Comparison of ENCODE assay signal across 26 cellular contexts in the genomic region with DNA sequence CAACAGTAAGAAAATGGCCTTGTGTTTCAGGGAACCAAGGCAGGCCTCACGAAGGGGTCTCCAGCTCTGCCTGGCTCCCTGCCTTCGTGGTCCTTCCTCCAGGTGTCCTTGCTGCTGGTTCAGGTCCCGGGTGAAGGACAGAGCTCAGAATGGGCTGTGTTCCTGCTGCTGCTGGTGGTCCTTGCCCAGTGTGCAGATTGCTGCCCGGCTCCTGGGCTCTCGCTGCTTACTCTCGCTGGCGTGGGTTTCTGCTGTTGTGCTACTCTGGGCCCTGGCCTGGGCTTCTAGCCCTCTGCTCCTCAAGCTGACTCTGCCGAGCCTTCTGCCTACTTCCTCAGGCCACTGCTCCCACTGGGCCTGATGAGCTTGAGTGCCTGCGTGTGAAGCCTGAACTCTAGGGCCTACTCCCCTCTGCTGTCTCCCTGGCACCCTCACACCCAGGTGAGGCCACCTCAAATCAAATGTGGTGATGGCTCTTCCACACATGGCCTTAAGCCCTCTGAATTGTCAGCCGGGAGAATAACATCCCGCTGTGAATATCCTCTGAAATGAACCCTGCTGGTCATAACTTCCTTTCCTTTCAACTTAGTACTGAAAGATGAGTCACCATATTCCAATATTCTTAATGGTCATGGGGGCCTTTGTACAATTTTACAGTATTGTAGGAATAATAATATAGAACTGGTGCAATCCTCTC.
A peak's percentile ranks its signal among the peaks of the same experiment; 100 is the strongest.
DNase-seq lines count a peak whose midpoint lies in the region; ATAC-seq, FAIRE-seq and TF ChIP-seq lines count a peak whose summit lies in the region.
"Had no signal": no experiment of that assay in that cellular context is flagged by ENCODE, and none has a peak within 500 bp of the region (broad histone marks: within the 10 kb centered on the region; RNA-seq: fewer than 3 reads in every experiment).

No MANE protein-coding gene starts in this region.

- BruUV-seq in K562 (replicated peaks; lab: Mats Ljungman, UMichigan): no TSS peak

- no peaks in the 10 kb centered on the region for H3K9me3 ChIP-seq in K562 (replicated peaks; ENCODE audit: control insufficient read depth, insufficient read depth, low read depth, low read length)
- no peaks in the 10 kb centered on the region for H3K9me3 ChIP-seq in thoracic aorta
- H3K9me3 ChIP-seq: esophagus muscularis mucosa had no signal

- no peak overlapping the region for H3K4me2 ChIP-seq in K562 (ENCODE audit: insufficient read depth, low read length)
- H3K4me2 ChIP-seq: PC-9 had no signal

- H3K4me1 ChIP-seq in K562 (replicated peaks in 1 of 2; ENCODE audit: control insufficient read depth in 2 of 2, insufficient read depth in 2 of 2, low read length in 2 of 2) (no peaks in the 10 kb centered on the region; a peak in 1 of 5 replicates), thoracic aorta (ENCODE audit: control insufficient read depth in 1 of 2, low read depth in 2 of 2) (peaks cover 19 to 53% of the 10 kb centered on the region in 2 donors)
- H3K4me1 ChIP-seq: foreskin keratinocyte had no signal

- H3K27me3 ChIP-seq in K562 (ENCODE audit: control insufficient read depth in 2 of 2, insufficient read depth in 2 of 2, low read length in 2 of 2) (peaks cover 19 to 37% of the 10 kb centered on the region in 2 experiments), thoracic aorta (replicated peaks; ENCODE audit: insufficient read depth) (no peaks in the 10 kb centered on the region)
- H3K27me3 ChIP-seq: brain microvascular endothelial cell, esophagus muscularis mucosa, foreskin keratinocyte had no signal

- no peak for TF ChIP-seq RAD21 in K562 (CRISPR knock-in tag; conservative IDR thresholded peaks at IDR 0.05 in 1 of 2, IDR thresholded peaks at IDR 0.05 in 1 of 2)

- POLR2A ChIA-PET in K562 (lab: Yijun Ruan, JAX): interaction anchor here (0.6 to 1.3 kb wide), 3 partner anchors 12 to 1844 kb away, joined by 3 read pairs; no protein-coding TSS in a partner anchor

- peak overlapping the region in 1 of 2 experiments; percentile 40; a peak in 1 of 4 replicates for H3K9ac ChIP-seq in K562 (ENCODE audit: insufficient read depth in 1 of 2, low read depth in 2 of 2, low read length in 2 of 2)

- TF ChIP-seq EP300 in K562 (IDR thresholded peaks at IDR 0.05; ENCODE audit: low read length): no peak

- H4K20me1 ChIP-seq in K562 (replicated peaks; ENCODE audit: control insufficient read depth, insufficient read depth, low read length): 0 out of 2 replicates have a peak, but pooled peaks cover 3% of the 10 kb centered on the region

- no peaks in the 10 kb centered on the region for H3K9me1 ChIP-seq in K562 (ENCODE audit: control insufficient read depth, insufficient read depth, low read length)

- no peaks in the 10 kb centered on the region for H3K36me3 ChIP-seq in K562 (ENCODE audit: control insufficient read depth, insufficient read depth, low read length)
- no peaks in the 10 kb centered on the region for H3K36me3 ChIP-seq in thoracic aorta
- H3K36me3 ChIP-seq: brain microvascular endothelial cell, esophagus muscularis mucosa had no signal

- FAIRE-seq in K562 (lab: Jason Lieb, UNC): no peak
- FAIRE-seq: G401.6 had no signal

- no peak for TF ChIP-seq POLR2A in K562 (conservative IDR thresholded peaks at IDR 0.05)

- H2AFZ ChIP-seq in K562 (ENCODE audit: low read depth, low read length): no peak overlapping the region
- H2AFZ ChIP-seq: PC-9 had no signal

- no peak for TF ChIP-seq CTCF in K562 (IDR thresholded peaks at IDR 0.05 in 2 of 3, conservative IDR thresholded peaks at IDR 0.05 in 1 of 3; ENCODE audit: insufficient read depth in 2 of 3, low read depth in 1 of 3, low read length in 3 of 3)
- TF ChIP-seq CTCF in thoracic aorta (IDR thresholded peaks at IDR 0.05): no peak

- ATAC-seq in K562 (no peak), thoracic aorta (ENCODE audit: insufficient number of reproducible peaks, low FRiP score, low read depth) (no peak)
- ATAC-seq: foreskin keratinocyte, left colon had no signal

- CTCF ChIA-PET in K562 (lab: Yijun Ruan, JAX; ENCODE audit: low intra/inter-chr PET ratio): no interaction called here

- in situ Hi-C loops in K562 (cut with MboI): no loop called here

- DNase-seq in HT1080 (ENCODE audit: low read depth) (peak; percentile 49), K562 (ENCODE audit: extremely low read depth in 1 of 4, low spot score in 3 of 4) (no peak), iris pigment epithelial cell (ENCODE audit: low read depth) (peak; percentile 55), thoracic aorta (ENCODE audit: low spot score) (no peak), NCI-H526 treated with DMSO at 0.1 percent for 48 hours (lab: John Stamatoyannopoulos, UW) (no peak), hypothalamus (lab: John Stamatoyannopoulos, UW) (no peak), HT-29 (ENCODE audit: low spot score) (no peak), NCI-H2029 (lab: John Stamatoyannopoulos, UW) (no peak)
- DNase-seq: activated CD4-positive, alpha-beta T cell treated with anti-CD3 and anti-CD28 coated beads, Interleukin-2, amount 10 ng/mL, durations not matched to agents 7 days and 5 days; activated T-cell treated with anti-CD3 and anti-CD28 coated beads, Interleukin-2, amount 50 U/mL, for 48 hours; brain microvascular endothelial cell; DMS 273 treated with DMSO at 0.1 percent for 48 hours; effector memory CD4-positive, alpha-beta T cell; foreskin keratinocyte; Kasumi-1; left colon; MV-4-11; NCI-H1694; NCI-H2171; NCI-H510A treated with DMSO at 0.1 percent for 48 hours; NK-92 treated with Interleukin-12 subunit alpha and Interleukin-12 subunit beta, amount 100 ng/mL, for 24 hours; PC-9; Right ventricle myocardium superior had no signal

- H3K4me3 ChIP-seq in K562: no peak overlapping the region
- H3K4me3 ChIP-seq in thoracic aorta: no peak overlapping the region
- H3K4me3 ChIP-seq: esophagus muscularis mucosa, PC-9 had no signal

- WGBS in K562 (ENCODE audit: insufficient coverage, low coverage, missing lambda C conversion rate): 12% methylated on average over 11 of the region's 11 CpGs

- no peak overlapping the region for H3K27ac ChIP-seq in K562 (ENCODE audit: extremely low read depth, low read depth, low read length)
- peak overlapping the region; percentile 67 to 73 for H3K27ac ChIP-seq in thoracic aorta
- H3K27ac ChIP-seq: brain microvascular endothelial cell, esophagus muscularis mucosa, foreskin keratinocyte, PC-9, VCaP had no signal

- H3K79me2 ChIP-seq in K562 (ENCODE audit: control insufficient read depth, insufficient read depth, low read length): no peaks in the 10 kb centered on the region

- intact Hi-C loops in K562 (cut with micrococcal nuclease): no loop called here

TF ChIP-seq in K562, 482 proteins besides CTCF, POLR2A, EP300 and RAD21:
- no peak for TF ChIP-seq ZC3H4 (CRISPR knock-in tag; IDR thresholded peaks at IDR 0.05; ENCODE audit: borderline replicate concordance)
- TF ChIP-seq, protein P1, sequence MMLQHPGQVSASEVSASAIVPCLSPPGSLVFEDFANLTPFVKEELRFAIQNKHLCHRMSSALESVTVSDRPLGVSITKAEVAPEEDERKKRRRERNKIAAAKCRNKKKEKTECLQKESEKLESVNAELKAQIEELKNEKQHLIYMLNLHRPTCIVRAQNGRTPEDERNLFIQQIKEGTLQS (IDR thresholded peaks at IDR 0.05): peak; percentile 35; the same call in 1 of the 2 replicates
- TF ChIP-seq, protein P1 (CRISPR knock-in tag; conservative IDR thresholded peaks at IDR 0.05): no peak

Comparison
In these comparisons a context has a peak if more than half of its experiments do, and no peak if none do; other contexts are left out.
1. DNase-seq: peak in HT1080 (single experiment) and iris pigment epithelial cell (single experiment); none in K562 (0 of 4), thoracic aorta (single experiment), NCI-H526 treated with DMSO at 0.1 percent for 48 hours (single experiment), hypothalamus (0 of 51), HT-29 (single experiment) and NCI-H2029 (single experiment).